Comparison of ENCODE assay signal across 12 cellular contexts in the genomic region with DNA sequence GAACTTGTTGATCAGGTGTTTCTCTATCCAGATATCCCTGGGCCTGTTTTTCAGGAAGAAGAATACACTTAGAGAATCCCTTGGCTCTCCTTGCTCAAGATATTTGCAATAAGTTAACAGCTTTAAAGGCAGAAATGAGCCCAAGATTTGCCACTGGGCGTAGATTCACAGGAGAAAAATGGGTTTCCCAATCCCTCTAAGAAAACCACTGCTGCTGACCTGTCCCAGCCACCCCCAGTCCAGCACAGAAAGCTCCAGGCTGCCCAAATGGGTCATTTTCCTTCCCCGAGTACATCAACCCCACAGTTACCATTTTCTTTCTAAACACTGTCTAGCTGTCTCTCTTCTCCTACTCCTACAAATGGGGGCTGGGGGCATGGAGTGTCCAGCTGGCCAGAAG.
DNase-seq lines count a peak whose midpoint lies in the region; ATAC-seq and TF ChIP-seq lines count a peak whose summit lies in the region.
"Had no signal": no experiment of that assay in that cellular context is flagged by ENCODE, and none has a peak within 500 bp of the region (broad histone marks: within the 10 kb centered on the region; RNA-seq: fewer than 3 reads in every experiment).

No MANE protein-coding gene starts in this region.

- no peaks in the 10 kb centered on the region for H4K20me1 ChIP-seq in Karpas-422 (ENCODE audit: insufficient read depth, low read depth, low read length)

- H3K79me2 ChIP-seq in Karpas-422 (ENCODE audit: low read length): no peaks in the 10 kb centered on the region

- H3K9ac ChIP-seq in adipocyte (ENCODE audit: low read length) (peak overlapping the region; percentile 79), Karpas-422 (ENCODE audit: low read length) (no peak overlapping the region)

- H3K4me1 ChIP-seq in adipocyte (ENCODE audit: control insufficient read depth, insufficient read depth, low read length): peaks cover 24% of the 10 kb centered on the region
- H3K4me1 ChIP-seq in gastroesophageal sphincter: peaks cover 0 to 7% (median 0%) of the 10 kb centered on the region in 3 donors
- peaks cover 21% of the 10 kb centered on the region for H3K4me1 ChIP-seq in suprapubic skin
- H3K4me1 ChIP-seq in Karpas-422 (ENCODE audit: low read length): no peaks in the 10 kb centered on the region
- H3K4me1 ChIP-seq: Caco-2, HAP-1 had no signal

- no peak for TF ChIP-seq CTCF in gastroesophageal sphincter (IDR thresholded peaks at IDR 0.05)
- TF ChIP-seq CTCF in suprapubic skin (IDR thresholded peaks at IDR 0.05): no peak

- ATAC-seq in gastroesophageal sphincter (peak; percentile 60), HG03159 (IDR thresholded peaks at IDR 0.05; ENCODE audit: unreplicated experiment) (no peak)
- ATAC-seq: CD8-positive, alpha-beta T cell; K562 had no signal

- H3K4me3 ChIP-seq in adipocyte (ENCODE audit: low read length) (no peak overlapping the region), gastroesophageal sphincter (no peak overlapping the region), suprapubic skin (no peak overlapping the region), Karpas-422 (ENCODE audit: low read length) (no peak overlapping the region)
- H3K4me3 ChIP-seq: HAP-1, K562 had no signal

- H2AFZ ChIP-seq in Karpas-422 (ENCODE audit: low read length): no peak overlapping the region

- no peaks in the 10 kb centered on the region for H3K36me3 ChIP-seq in adipocyte (ENCODE audit: control insufficient read depth, insufficient read depth, low read length, severe bottlenecking)
- no peaks in the 10 kb centered on the region for H3K36me3 ChIP-seq in gastroesophageal sphincter
- H3K36me3 ChIP-seq in suprapubic skin: no peaks in the 10 kb centered on the region
- no peaks in the 10 kb centered on the region for H3K36me3 ChIP-seq in Karpas-422 (ENCODE audit: insufficient read depth, low read length)
- H3K36me3 ChIP-seq: HAP-1 had no signal

- H3K27me3 ChIP-seq in adipocyte (replicated peaks; ENCODE audit: control insufficient read depth, insufficient read depth, low read length) (no peaks in the 10 kb centered on the region), gastroesophageal sphincter (peaks cover 3% of the 10 kb centered on the region), suprapubic skin (no peaks in the 10 kb centered on the region), Karpas-422 (ENCODE audit: low read length) (no peaks in the 10 kb centered on the region)

- TF ChIP-seq EP300 in gastroesophageal sphincter (IDR thresholded peaks at IDR 0.05) (no peak), suprapubic skin (IDR thresholded peaks at IDR 0.05) (no peak)

- CTCF ChIA-PET in HEK293T (lab: Yijun Ruan, JAX): no interaction called here

- no peaks in the 10 kb centered on the region for H3K9me2 ChIP-seq in Karpas-422 (replicated peaks; ENCODE audit: insufficient read depth, low read length)

- WGBS in gastroesophageal sphincter (ENCODE audit: low coverage in 1 of 2), 2 donors: 72 to 83% methylated on average over 1 to 2 of the region's 2 CpGs
- 85% methylated on average over 2 of the region's 2 CpGs for WGBS in suprapubic skin

- no peak overlapping the region for H3K4me2 ChIP-seq in Karpas-422 (ENCODE audit: low read depth, low read length, poor library complexity, severe bottlenecking)

- DNase-seq in AG20443 (ENCODE audit: low spot score) (peak; percentile 41), adipocyte (ENCODE audit: low read depth) (no peak), suprapubic skin (ENCODE audit: low spot score in 2 of 2) (no peak), Karpas-422 (no peak), GM19240 (ENCODE audit: insufficient read length, low spot score) (no peak), HEK293T (ENCODE audit: extremely low spot score) (no peak)
- DNase-seq: Caco-2; CD8-positive, alpha-beta T cell had no signal

- H3K9me3 ChIP-seq in adipocyte (ENCODE audit: control insufficient read depth, low read length) (no peaks in the 10 kb centered on the region), gastroesophageal sphincter (no peaks in the 10 kb centered on the region), suprapubic skin (no peaks in the 10 kb centered on the region), Karpas-422 (ENCODE audit: low read length) (no peaks in the 10 kb centered on the region)
- H3K9me3 ChIP-seq: Caco-2, HAP-1 had no signal

- H3K27ac ChIP-seq in gastroesophageal sphincter (peak overlapping the region in 3 of 4 donors; percentile 41 to 75 (median 73)), suprapubic skin (peak overlapping the region; percentile 89), Karpas-422 (ENCODE audit: low read length) (no peak overlapping the region)

- POLR2A ChIA-PET in HEK293T (lab: Yijun Ruan, JAX): no interaction called here

- TF ChIP-seq POLR2A in gastroesophageal sphincter (IDR thresholded peaks at IDR 0.05) (no peak), suprapubic skin (IDR thresholded peaks at IDR 0.05) (no peak)

TF ChIP-seq in HEK293T, 16 proteins besides CTCF, POLR2A, EP300 and RAD21:
- TF ChIP-seq FOXA1 (IDR thresholded peaks at IDR 0.05): no peak
- TF ChIP-seq CTBP1 (IDR thresholded peaks at IDR 0.05; ENCODE audit: borderline replicate concordance): no peak
- no peak for TF ChIP-seq SP1 (IDR thresholded peaks at IDR 0.05)
- no peak for TF ChIP-seq HDGF (IDR thresholded peaks at IDR 0.05; ENCODE audit: borderline replicate concordance)
- no peak for TF ChIP-seq TARDBP (IDR thresholded peaks at IDR 0.05)
- TF ChIP-seq, protein P1, sequence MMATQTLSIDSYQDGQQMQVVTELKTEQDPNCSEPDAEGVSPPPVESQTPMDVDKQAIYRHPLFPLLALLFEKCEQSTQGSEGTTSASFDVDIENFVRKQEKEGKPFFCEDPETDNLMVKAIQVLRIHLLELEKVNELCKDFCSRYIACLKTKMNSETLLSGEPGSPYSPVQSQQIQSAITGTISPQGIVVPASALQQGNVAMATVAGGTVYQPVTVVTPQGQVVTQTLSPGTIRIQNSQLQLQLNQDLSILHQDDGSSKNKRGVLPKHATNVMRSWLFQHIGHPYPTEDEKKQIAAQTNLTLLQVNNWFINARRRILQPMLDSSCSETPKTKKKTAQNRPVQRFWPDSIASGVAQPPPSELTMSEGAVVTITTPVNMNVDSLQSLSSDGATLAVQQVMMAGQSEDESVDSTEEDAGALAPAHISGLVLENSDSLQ (IDR thresholded peaks at IDR 0.05): no peak
- no peak for TF ChIP-seq SUZ12 (IDR thresholded peaks at IDR 0.05)
- no peak for TF ChIP-seq LEF1 (IDR thresholded peaks at IDR 0.05; ENCODE audit: borderline replicate concordance)
- no peak for TF ChIP-seq ELF4 (IDR thresholded peaks at IDR 0.05)
- no peak for TF ChIP-seq ARNT (IDR thresholded peaks at IDR 0.05)
- no peak for TF ChIP-seq FOXK2 (IDR thresholded peaks at IDR 0.05)
- TF ChIP-seq BHLHE40 (IDR thresholded peaks at IDR 0.05; ENCODE audit: borderline replicate concordance): no peak
- no peak for TF ChIP-seq NFRKB (IDR thresholded peaks at IDR 0.05)
- TF ChIP-seq FOXM1 (IDR thresholded peaks at IDR 0.05; ENCODE audit: borderline replicate concordance): no peak
- no peak for TF ChIP-seq ZNF384 (IDR thresholded peaks at IDR 0.05)
- no peak for TF ChIP-seq L3MBTL2 (conservative IDR thresholded peaks at IDR 0.05)
